ENCODE assay signal across 15 cellular contexts in genomic region chr4:17276821-17277220, GRCh38.
A peak's percentile ranks its signal among the peaks of the same experiment; 100 is the strongest.
DNase-seq lines count a peak whose midpoint lies in the region; ATAC-seq and TF ChIP-seq lines count a peak whose summit lies in the region.
"Had no signal": no experiment of that assay in that cellular context is flagged by ENCODE, and none has a peak within 500 bp of the region (broad histone marks: within the 10 kb centered on the region; RNA-seq: fewer than 3 reads in every experiment).

No MANE protein-coding gene starts in this region.

- H3K27ac Mint-ChIP-seq in HFFc6, result peak overlapping the region; percentile 84
- H3K27ac Mint-ChIP-seq: activated naive CD4-positive, alpha-beta T cell treated with anti-CD3 and anti-CD28 coated beads for 36 hours had no signal

- no peaks in the 10 kb centered on the region; the same call in 1 of the 2 replicates for H3K36me3 Mint-ChIP-seq in HFFc6 (ENCODE audit: low read depth)

- peak overlapping the region; percentile 67 for H3K4me3 Mint-ChIP-seq in HFFc6
- H3K4me3 Mint-ChIP-seq: activated naive CD4-positive, alpha-beta T cell treated with anti-CD3 and anti-CD28 coated beads for 36 hours had no signal

- no peak for TF ChIP-seq POLR2A in GM18505 (IDR thresholded peaks at IDR 0.05; ENCODE audit: borderline replicate concordance, extremely low read depth, insufficient read depth, insufficient read length)

- H3K27me3 Mint-ChIP-seq in HFFc6 (ENCODE audit: insufficient read depth), result peaks cover 1% of the 10 kb centered on the region; the same call in 1 of the 2 replicates

- H3K27ac ChIP-seq in caudate nucleus (ENCODE audit: low read depth, low read length) (peak overlapping the region; percentile 40), temporal lobe (ENCODE audit: low read depth, low read length) (peak overlapping the region; percentile 52)
- H3K27ac ChIP-seq: psoas muscle, stomach had no signal

- no peaks in the 10 kb centered on the region for H3K9me3 Mint-ChIP-seq in HFFc6
- H3K9me3 Mint-ChIP-seq: activated naive CD4-positive, alpha-beta T cell treated with anti-CD3 and anti-CD28 coated beads for 36 hours had no signal

- peaks cover 43% of the 10 kb centered on the region for H3K4me1 Mint-ChIP-seq in HFFc6 (ENCODE audit: low read depth)

- ATAC-seq in GM18505 (IDR thresholded peaks at IDR 0.05; ENCODE audit: unreplicated experiment) (no peak), GM21367 (IDR thresholded peaks at IDR 0.05; ENCODE audit: unreplicated experiment) (no peak)
- ATAC-seq: K562, psoas muscle had no signal

- no peak for TF ChIP-seq CTCF in HFFc6 (IDR thresholded peaks at IDR 0.05)

- peak; percentile 45 for DNase-seq in HFFc6
- DNase-seq in caudate nucleus (lab: John Stamatoyannopoulos, UW), result peak in 15 of 61 donors; percentile 4 to 34 (median 13)
- DNase-seq in hepatic stellate cell (ENCODE audit: low spot score), result peak; percentile 50
- DNase-seq in putamen (ENCODE audit: low spot score), result no peak
- no peak for DNase-seq in NK-92 (lab: John Stamatoyannopoulos, UW; ENCODE audit: unreplicated experiment)
- DNase-seq: activated CD4-positive, alpha-beta T cell treated with anti-CD3 and anti-CD28 coated beads, Interleukin-2, amount 50 U/mL, for 48 hours; activated naive CD4-positive, alpha-beta T cell treated with anti-CD3 and anti-CD28 coated beads for 36 hours; cortex of kidney; NCI-H187 treated with DMSO at 0.1 percent for 48 hours; stomach had no signal

Comparison
In these comparisons a context has a peak if more than half of its experiments do, and no peak if none do; other contexts are left out.
1. DNase-seq: peak in HFFc6 (single experiment) and hepatic stellate cell (single experiment); none in putamen (single experiment) and NK-92 (single experiment).